Comparison of ENCODE assay signal across 1 cellular context in genomic region chr1:234927312-234927967, GRCh38.
A peak's percentile ranks its signal among the peaks of the same experiment; 100 is the strongest.
TF ChIP-seq lines count a peak whose summit lies in the region.

No MANE protein-coding gene starts in this region.

TF ChIP-seq in HEK293, 187 proteins besides CTCF, POLR2A, EP300 and RAD21 (continued from another document):
- no peak for TF ChIP-seq TCF7L2 (IDR thresholded peaks at IDR 0.05; ENCODE audit: borderline replicate concordance, low read depth, low read length)
- no peak for TF ChIP-seq ZNF518A (tag by site-specific recombination; conservative IDR thresholded peaks at IDR 0.05; ENCODE audit: low read depth)
- TF ChIP-seq GLI4 (tag by site-specific recombination; IDR thresholded peaks at IDR 0.05): 0 out of 2 replicates have a peak, but pooled peaks have one; percentile 23
- TF ChIP-seq SCRT1 (tag by site-specific recombination; IDR thresholded peaks at IDR 0.05; ENCODE audit: borderline replicate concordance): no peak
- no peak for TF ChIP-seq ZNF501 (tag by site-specific recombination; IDR thresholded peaks at IDR 0.05)
TF ChIP-seq in HEK293: peak in this region for 3.
